ENCODE assay signal across 27 cellular contexts in the genomic region with DNA sequence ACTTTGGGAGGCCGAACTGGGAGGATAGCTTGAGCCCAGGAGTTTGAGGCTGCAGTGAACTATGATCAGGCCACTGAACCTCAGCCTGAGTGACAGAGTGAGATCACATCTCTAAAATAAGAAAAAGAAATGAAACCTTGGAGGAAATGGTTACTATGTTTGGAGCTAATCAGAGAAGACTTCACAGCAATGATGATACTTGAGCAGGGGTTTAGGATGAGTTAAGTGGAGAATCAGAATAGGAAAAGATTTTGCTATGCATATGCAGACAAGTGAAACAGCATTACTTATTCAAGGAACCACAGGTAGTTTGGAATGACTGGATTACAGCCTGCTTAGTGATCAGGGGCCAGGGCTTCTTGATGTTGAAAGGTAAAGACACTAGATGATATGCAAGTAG.
A peak's percentile ranks its signal among the peaks of the same experiment; 100 is the strongest.
DNase-seq lines count a peak whose midpoint lies in the region; ATAC-seq and TF ChIP-seq lines count a peak whose summit lies in the region.
"Had no signal": no experiment of that assay in that cellular context is flagged by ENCODE, and none has a peak within 500 bp of the region (broad histone marks: within the 10 kb centered on the region; RNA-seq: fewer than 3 reads in every experiment).

No MANE protein-coding gene starts in this region.

- no peaks in the 10 kb centered on the region for H3K9me3 Mint-ChIP-seq in memory B cell
- H3K9me3 Mint-ChIP-seq: activated CD8-positive, alpha-beta T cell treated with anti-CD3 and anti-CD28 coated beads for 36 hours; activated T-helper 17 cell treated with anti-CD3 and anti-CD28 coated beads, Interleukin-2, amount 50 U/mL, for 72 hours; neural crest cell had no signal

- DNase-seq in activated CD4-positive, CD25-positive, alpha-beta regulatory T cell treated with anti-CD3 and anti-CD28 coated beads, Interleukin-2, amount 50 U/mL, for 72 hours: no peak
- DNase-seq in memory B cell (ENCODE audit: low spot score in 2 of 2): no peak
- no peak for DNase-seq in DMS79 (lab: John Stamatoyannopoulos, UW)
- DNase-seq in HK-2 (ENCODE audit: unreplicated experiment): no peak
- DNase-seq in foreskin fibroblast: no peak
- DNase-seq: 8988T; activated CD8-positive, alpha-beta memory T cell treated with anti-CD3 and anti-CD28 coated beads, Interleukin-2, amount 50 U/mL, for 48 hours; activated CD8-positive, alpha-beta T cell treated with anti-CD3 and anti-CD28 coated beads for 36 hours; DMS79 treated with DMSO at 0.1 percent for 48 hours; MG63; NCI-H1105 treated with DMSO at 0.1 percent for 48 hours; NCI-H187 treated with DMSO at 0.1 percent for 48 hours; NCI-H2171; NCI-H510A; retina; SK-N-SH; stimulated activated naive CD4-positive, alpha-beta T cell had no signal

- ATAC-seq in activated CD4-positive, CD25-positive, alpha-beta regulatory T cell treated with anti-CD3 and anti-CD28 coated beads, Interleukin-2, amount 50 U/mL, for 24 hours: peak; percentile 45 to 51
- ATAC-seq in HG02610 (IDR thresholded peaks at IDR 0.05; ENCODE audit: unreplicated experiment): peak; percentile 81
- ATAC-seq in HG03442 (IDR thresholded peaks at IDR 0.05; ENCODE audit: unreplicated experiment): peak; percentile 63
- ATAC-seq in memory B cell (ENCODE audit: low read depth): peak; percentile 41
- ATAC-seq: activated CD8-positive, alpha-beta T cell treated with anti-CD3 and anti-CD28 coated beads for 36 hours; activated T-helper 17 cell treated with anti-CD3 and anti-CD28 coated beads, Interleukin-2, amount 50 U/mL, for 72 hours; esophagus mucosa; K562; Right ventricle myocardium inferior had no signal

- no peaks in the 10 kb centered on the region for H3K27me3 Mint-ChIP-seq in memory B cell

- H3K27ac Mint-ChIP-seq in memory B cell: peak overlapping the region; percentile 77
- H3K27ac Mint-ChIP-seq: activated CD8-positive, alpha-beta T cell treated with anti-CD3 and anti-CD28 coated beads for 36 hours; activated naive CD8-positive, alpha-beta T cell; activated T-helper 17 cell treated with anti-CD3 and anti-CD28 coated beads, Interleukin-2, amount 50 U/mL, for 72 hours had no signal

- no peak for TF ChIP-seq CTCF in foreskin fibroblast (IDR thresholded peaks at IDR 0.05; ENCODE audit: low read depth, low read length)

- H3K4me1 Mint-ChIP-seq in memory B cell: peaks cover 35% of the 10 kb centered on the region
- H3K4me1 Mint-ChIP-seq: activated T-helper 17 cell treated with anti-CD3 and anti-CD28 coated beads, Interleukin-2, amount 50 U/mL, for 72 hours; neural crest cell had no signal

- peak overlapping the region; percentile 1 for H3K4me3 Mint-ChIP-seq in memory B cell
- H3K4me3 Mint-ChIP-seq: activated CD8-positive, alpha-beta T cell treated with anti-CD3 and anti-CD28 coated beads for 36 hours; activated naive CD8-positive, alpha-beta T cell; activated T-helper 17 cell treated with anti-CD3 and anti-CD28 coated beads, Interleukin-2, amount 50 U/mL, for 72 hours; neural crest cell had no signal

- no peak overlapping the region for H3K4me3 ChIP-seq in foreskin fibroblast (ENCODE audit: low read depth in 1 of 2, low read length in 2 of 2)
- H3K4me3 ChIP-seq: K562, MG63, thoracic aorta had no signal

- H3K36me3 Mint-ChIP-seq in memory B cell: no peaks in the 10 kb centered on the region
- H3K36me3 Mint-ChIP-seq: activated naive CD8-positive, alpha-beta T cell had no signal
